In genomic region chr12:100566887-100567637, GRCh38 we compare ENCODE assay signal across 9 cellular contexts. TPM values are rescaled to one million over a fixed set of nuclear protein-coding genes. Genes with fewer than 3 reads are reported as not detected.
A peak's percentile ranks its signal among the peaks of the same experiment; 100 is the strongest.
DNase-seq lines count a peak whose midpoint lies in the region; ATAC-seq, FAIRE-seq and TF ChIP-seq lines count a peak whose summit lies in the region.
"Had no signal": no experiment of that assay in that cellular context is flagged by ENCODE, and none has a peak within 500 bp of the region (broad histone marks: within the 10 kb centered on the region; RNA-seq: fewer than 3 reads in every experiment).

No MANE protein-coding gene starts in this region.

- H3K27me3 ChIP-seq in right atrium auricular region (no peaks in the 10 kb centered on the region), colonic mucosa (no peaks in the 10 kb centered on the region), upper lobe of right lung (no peaks in the 10 kb centered on the region)

- peaks cover 0 to 3% of the 10 kb centered on the region in 2 donors for H3K4me1 ChIP-seq in right atrium auricular region
- H3K4me1 ChIP-seq in colonic mucosa = no peaks in the 10 kb centered on the region
- H3K4me1 ChIP-seq in upper lobe of right lung = no peaks in the 10 kb centered on the region

- TF ChIP-seq CTCF in right atrium auricular region (IDR thresholded peaks at IDR 0.05) (no peak), colonic mucosa (IDR thresholded peaks at IDR 0.05) (no peak), upper lobe of right lung (IDR thresholded peaks at IDR 0.05) (no peak), D721Med (IDR thresholded peaks at IDR 0.05; ENCODE audit: insufficient read depth, missing control alignments) (no peak)

- ATAC-seq in Right ventricle myocardium inferior = peak; percentile 77
- peak; percentile 91 for ATAC-seq in HG03135 (IDR thresholded peaks at IDR 0.05; ENCODE audit: unreplicated experiment)
- ATAC-seq in upper lobe of right lung = peak; percentile 96

- H3K9me3 ChIP-seq in right atrium auricular region (no peaks in the 10 kb centered on the region), colonic mucosa (no peaks in the 10 kb centered on the region), upper lobe of right lung (no peaks in the 10 kb centered on the region)

- H3K9ac ChIP-seq in colonic mucosa (ENCODE audit: low read depth in 2 of 2, low read length in 2 of 2) = no peak overlapping the region

- H3K4me3 ChIP-seq in right atrium auricular region = no peak overlapping the region
- H3K4me3 ChIP-seq in colonic mucosa = no peak overlapping the region
- no peak overlapping the region for H3K4me3 ChIP-seq in upper lobe of right lung

- H3K36me3 ChIP-seq in right atrium auricular region (no peaks in the 10 kb centered on the region), colonic mucosa (no peaks in the 10 kb centered on the region), upper lobe of right lung (no peaks in the 10 kb centered on the region)

- no peak for FAIRE-seq in D721Med (lab: Jason Lieb, UNC)
- FAIRE-seq: frontal cortex had no signal

- intact Hi-C loops in Right ventricle myocardium inferior (cut with DNase I) (no loop called here), colonic mucosa (cut with DNase I) (no loop called here), upper lobe of right lung (cut with DNase I) (no loop called here)

- no peak overlapping the region for H3K27ac ChIP-seq in right atrium auricular region
- no peak overlapping the region for H3K27ac ChIP-seq in colonic mucosa
- H3K27ac ChIP-seq in upper lobe of right lung = no peak overlapping the region

- DNase-seq in Right ventricle myocardium inferior (ENCODE audit: missing footprints) = no peak
- DNase-seq in right atrium auricular region (ENCODE audit: low spot score) = no peak
- peak; percentile 32 for DNase-seq in colonic mucosa
- no peak for DNase-seq in upper lobe of right lung
- no peak for DNase-seq in activated effector memory CD4-positive, alpha-beta T cell treated with Interleukin-2 at 50 U/mL for 16 hours
- DNase-seq in NCI-H187 treated with DMSO at 0.1 percent for 48 hours (lab: John Stamatoyannopoulos, UW) = no peak
- DNase-seq in D721Med (ENCODE audit: insufficient read length, low spot score) = no peak

RNA-seq across cellular contexts. Expression of gene GAS2L3, which starts 6.4 kb away (rescaled TPM):
- total RNA-seq in Right ventricle myocardium inferior = 2.7 TPM
- 1 to 10 TPM; 1.2 to 2.2 TPM for total RNA-seq in right atrium auricular region
- total RNA-seq in colonic mucosa = 10 to 100 TPM; 23.5 to 56.0 TPM
- 15.1 TPM for total RNA-seq in upper lobe of right lung
